Comparison of ENCODE assay signal across 8 cellular contexts in genomic region chr6:158031445-158032353, GRCh38. TPM values are rescaled to one million over a fixed set of nuclear protein-coding genes. Genes with fewer than 3 reads are reported as not detected.
A peak's percentile ranks its signal among the peaks of the same experiment; 100 is the strongest.
DNase-seq lines count a peak whose midpoint lies in the region; ATAC-seq and TF ChIP-seq lines count a peak whose summit lies in the region.

No MANE protein-coding gene starts in this region.

- intact Hi-C loops in Caco-2 (cut with micrococcal nuclease; ENCODE audit: unreplicated experiment) = no loop called here
- intact Hi-C loops in naive thymus-derived CD4-positive, alpha-beta T cell (cut with micrococcal nuclease) = no loop called here

- TF ChIP-seq CTCF in Caco-2 (IDR thresholded peaks at IDR 0.05; ENCODE audit: insufficient read depth in 1 of 2, low read depth in 1 of 2, low read length in 1 of 2, severe bottlenecking in 1 of 2, unreplicated experiment in 1 of 2) (no peak), coronary artery (IDR thresholded peaks at IDR 0.05) (no peak)

- no TSS peak for BruUV-seq in Caco-2 (replicated peaks; lab: Mats Ljungman, UMichigan)

- POLR2A ChIA-PET in Caco-2 (lab: Charles Lee) = no interaction called here
- POLR2A ChIA-PET in naive thymus-derived CD4-positive, alpha-beta T cell (lab: Charles Lee) = interaction anchor here (0.5 to 1.2 kb wide), 2 partner anchors 12 to 49 kb away, joined by 4 to 14 read pairs; no protein-coding TSS in a partner anchor

- H3K4me3 ChIP-seq in Caco-2 (ENCODE audit: low read depth, low read length) = no peak overlapping the region
- H3K4me3 ChIP-seq in coronary artery = no peak overlapping the region
- H3K4me3 ChIP-seq in naive thymus-derived CD4-positive, alpha-beta T cell (ENCODE audit: low read length) = no peak overlapping the region

- CTCF ChIA-PET in Caco-2 (lab: Charles Lee) = no interaction called here
- CTCF ChIA-PET in naive thymus-derived CD4-positive, alpha-beta T cell (lab: Charles Lee) = interaction anchor here (0.6 to 1.1 kb wide), 3 partner anchors 41 to 185 kb away, joined by 3 read pairs; no protein-coding TSS in a partner anchor

- no peak overlapping the region for H3K4me3 Mint-ChIP-seq in Caco-2 (ENCODE audit: unreplicated experiment)
- peak overlapping the region in 1 of 10 donors; percentile 19 for H3K4me3 Mint-ChIP-seq in naive thymus-derived CD4-positive, alpha-beta T cell

- H3K27me3 Mint-ChIP-seq in Caco-2 (ENCODE audit: insufficient read depth, unreplicated experiment) = no peaks in the 10 kb centered on the region
- H3K27me3 Mint-ChIP-seq in naive thymus-derived CD4-positive, alpha-beta T cell = no peaks in the 10 kb centered on the region

- ATAC-seq in HG03108 (IDR thresholded peaks at IDR 0.05; ENCODE audit: unreplicated experiment) (peak; percentile 42), GM18502 (IDR thresholded peaks at IDR 0.05; ENCODE audit: poor library complexity, unreplicated experiment) (no peak)
- peak; percentile 70 for ATAC-seq in naive thymus-derived CD4-positive, alpha-beta T cell

- peak overlapping the region; percentile 57 to 83 for H3K27ac ChIP-seq in coronary artery
- no peak overlapping the region for H3K27ac ChIP-seq in naive thymus-derived CD4-positive, alpha-beta T cell (ENCODE audit: low read depth, low read length)

- H3K9me3 ChIP-seq in Caco-2 = no peaks in the 10 kb centered on the region
- H3K9me3 ChIP-seq in naive thymus-derived CD4-positive, alpha-beta T cell (ENCODE audit: control insufficient read depth in 2 of 3, low read length in 3 of 3) = no peaks in the 10 kb centered on the region

- H3K27me3 ChIP-seq in Caco-2 (replicated peaks; ENCODE audit: control insufficient read depth, insufficient read depth, low read length) = no peaks in the 10 kb centered on the region
- no peaks in the 10 kb centered on the region for H3K27me3 ChIP-seq in naive thymus-derived CD4-positive, alpha-beta T cell (ENCODE audit: control insufficient read depth in 2 of 2, insufficient read depth in 2 of 2, low read length in 2 of 2)

- peaks cover 24% of the 10 kb centered on the region for H3K4me1 ChIP-seq in Caco-2
- H3K4me1 ChIP-seq in naive thymus-derived CD4-positive, alpha-beta T cell (ENCODE audit: control insufficient read depth in 2 of 2, insufficient read depth in 2 of 2, low read length in 2 of 2) = peaks cover 12 to 19% of the 10 kb centered on the region in 2 donors

- peak overlapping the region; percentile 63 for H3K27ac Mint-ChIP-seq in Caco-2 (ENCODE audit: unreplicated experiment)
- H3K27ac Mint-ChIP-seq in naive thymus-derived CD4-positive, alpha-beta T cell = peak overlapping the region in 8 of 9 donors; percentile 22 to 89 (median 77)

- no peak for DNase-seq in Caco-2
- DNase-seq in T1000 (lab: John Stamatoyannopoulos, UW) = peak; percentile 82
- peak; percentile 80 for DNase-seq in coronary artery (ENCODE audit: low spot score)
- DNase-seq in naive thymus-derived CD4-positive, alpha-beta T cell = no peak
- no peak for DNase-seq in AML-193 (lab: John Stamatoyannopoulos, UW)
- no peak for DNase-seq in RPMI8226

- H3K36me3 Mint-ChIP-seq in Caco-2 (ENCODE audit: insufficient read depth, unreplicated experiment) = peaks cover 44% of the 10 kb centered on the region
- H3K36me3 Mint-ChIP-seq in naive thymus-derived CD4-positive, alpha-beta T cell = peaks cover 6 to 62% (median 39%) of the 10 kb centered on the region in 5 donors

- peaks cover 39% of the 10 kb centered on the region for H3K4me1 Mint-ChIP-seq in Caco-2 (ENCODE audit: low read depth, unreplicated experiment)
- peaks cover 24 to 33% (median 32%) of the 10 kb centered on the region in 7 donors for H3K4me1 Mint-ChIP-seq in naive thymus-derived CD4-positive, alpha-beta T cell

- no peaks in the 10 kb centered on the region; the same call in none of the 2 replicates for H3K36me3 ChIP-seq in Caco-2 (ENCODE audit: control insufficient read depth, insufficient read depth, low read length)
- peaks cover 0 to 38% (median 0%) of the 10 kb centered on the region in 3 experiments for H3K36me3 ChIP-seq in naive thymus-derived CD4-positive, alpha-beta T cell (ENCODE audit: control insufficient read depth in 2 of 3, insufficient read depth in 3 of 3, low read length in 3 of 3)

- H3K9me3 Mint-ChIP-seq in Caco-2 (ENCODE audit: unreplicated experiment) = no peaks in the 10 kb centered on the region
- H3K9me3 Mint-ChIP-seq in naive thymus-derived CD4-positive, alpha-beta T cell = peaks cover 0 to 4% (median 0%) of the 10 kb centered on the region in 11 donors

RNA-seq across cellular contexts. Expression of gene SYNJ2, which starts 50.0 kb away (rescaled TPM):
- total RNA-seq in Caco-2 (2022) = 45.0 and 47.9 TPM in 2 replicates
- total RNA-seq in naive thymus-derived CD4-positive, alpha-beta T cell = 10 to 100 TPM; 22.4 to 36.6 (median 22.5) TPM
- 10 to 100 TPM; 12.0 to 18.0 TPM for polyA plus RNA-seq in naive thymus-derived CD4-positive, alpha-beta T cell

Comparison
In these comparisons a context has a peak if more than half of its experiments do, and no peak if none do; other contexts are left out.
1. DNase-seq: peak in T1000 (single experiment) and coronary artery (single experiment); none in Caco-2 (0 of 2), naive thymus-derived CD4-positive, alpha-beta T cell (0 of 9), AML-193 (0 of 2) and RPMI8226 (single experiment).